In genomic region chr9:83526221-83526620, GRCh38 we compare ENCODE assay signal across 17 cellular contexts. TPM values are rescaled to one million over a fixed set of nuclear protein-coding genes. Genes with fewer than 3 reads are reported as not detected.
DNase-seq lines count a peak whose midpoint lies in the region; ATAC-seq and TF ChIP-seq lines count a peak whose summit lies in the region.
"Had no signal": no experiment of that assay in that cellular context is flagged by ENCODE, and none has a peak within 500 bp of the region (broad histone marks: within the 10 kb centered on the region; RNA-seq: fewer than 3 reads in every experiment).

No MANE protein-coding gene starts in this region.

- peaks cover 31% of the 10 kb centered on the region for H3K4me1 ChIP-seq in OCI-LY3 (ENCODE audit: low read length)

- no peak overlapping the region for H3K4me3 ChIP-seq in OCI-LY3 (ENCODE audit: low read length)

- no peaks in the 10 kb centered on the region for H4K20me1 ChIP-seq in OCI-LY3 (ENCODE audit: insufficient read depth, low read length)

- H3K79me2 ChIP-seq in OCI-LY3 (ENCODE audit: low read length), result no peaks in the 10 kb centered on the region

- H3K27me3 Mint-ChIP-seq in HFFc6 (ENCODE audit: insufficient read depth), result peaks cover 6% of the 10 kb centered on the region; the same call in 1 of the 2 replicates

- peak overlapping the region; percentile 17; the same call in 1 of the 2 replicates for H3K27ac Mint-ChIP-seq in HFFc6
- H3K27ac Mint-ChIP-seq: CD8-positive, alpha-beta T cell had no signal

- peak overlapping the region; percentile 20; the same call in 1 of the 2 replicates for H3K4me2 ChIP-seq in OCI-LY3 (ENCODE audit: low read length)

- peaks cover 43% of the 10 kb centered on the region for H3K4me1 Mint-ChIP-seq in HFFc6 (ENCODE audit: low read depth)

- no peak overlapping the region for H3K27ac ChIP-seq in OCI-LY3 (ENCODE audit: low read length)
- H3K27ac ChIP-seq: HL-60 had no signal

- no peaks in the 10 kb centered on the region for H3K9me3 ChIP-seq in OCI-LY3 (ENCODE audit: insufficient read depth, low read length)
- H3K9me3 ChIP-seq: BE2C had no signal

- H3K9me3 Mint-ChIP-seq in HFFc6, result no peaks in the 10 kb centered on the region

- no peaks in the 10 kb centered on the region for H3K36me3 ChIP-seq in OCI-LY3 (replicated peaks; ENCODE audit: low read depth, low read length)

- ATAC-seq in GM18517 (IDR thresholded peaks at IDR 0.05; ENCODE audit: unreplicated experiment), result no peak
- ATAC-seq: CD8-positive, alpha-beta T cell had no signal

- no peak overlapping the region for H2AFZ ChIP-seq in OCI-LY3 (ENCODE audit: low read depth, low read length)

- no peaks in the 10 kb centered on the region for H3K27me3 ChIP-seq in OCI-LY3 (ENCODE audit: low read depth, low read length)
- H3K27me3 ChIP-seq: BE2C had no signal

- H3K4me3 Mint-ChIP-seq in HFFc6, result peak overlapping the region; percentile 49; the same call in 1 of the 2 replicates
- H3K4me3 Mint-ChIP-seq: CD8-positive, alpha-beta T cell had no signal

- H3K9ac ChIP-seq in OCI-LY3 (ENCODE audit: low read length), result no peak overlapping the region

- TF ChIP-seq CTCF in HFFc6 (IDR thresholded peaks at IDR 0.05), result no peak
- no peak for TF ChIP-seq CTCF in OCI-LY3 (IDR thresholded peaks at IDR 0.05; ENCODE audit: low read depth, low read length)

- H3K36me3 Mint-ChIP-seq in HFFc6 (ENCODE audit: low read depth), result peaks cover 5% of the 10 kb centered on the region; the same call in 1 of the 2 replicates
- H3K36me3 Mint-ChIP-seq: CD14-positive monocyte; CD8-positive, alpha-beta T cell had no signal

- DNase-seq in HFFc6 (no peak), kidney tubule cell (ENCODE audit: low spot score) (peak; percentile 51), renal cortical epithelial cell (ENCODE audit: low read depth) (peak; percentile 16), NCI-H1092 treated with DMSO at 0.1 percent for 48 hours (lab: John Stamatoyannopoulos, UW) (no peak), RKO (ENCODE audit: low spot score) (no peak)
- DNase-seq: CD8-positive, alpha-beta T cell; COR-L47; DMS153; DMS79 treated with DMSO at 0.1 percent for 48 hours; EL; GOT3; H9 had no signal

RNA-seq across cellular contexts. Expression of gene FRMD3, which starts 12.0 kb away (rescaled TPM):
- 10 to 100 TPM in 4 of 6 experiments, 1 to 10 TPM in 2; 4.0 to 14.9 (median 12.7) TPM for total RNA-seq in HFFc6 (2021; fragmentation: NEBNext Ultra II Directional; extraction: Animal tissue kit (Norgen Biotek cat#: 25700))
- 1.0 and 3.5 TPM in 2 replicates for total RNA-seq in renal cortical epithelial cell

Comparison
In these comparisons a context has a peak if more than half of its experiments do, and no peak if none do; other contexts are left out.
1. DNase-seq: peak in kidney tubule cell (single experiment) and renal cortical epithelial cell (single experiment); none in HFFc6 (single experiment), NCI-H1092 treated with DMSO at 0.1 percent for 48 hours (single experiment) and RKO (single experiment).